In the genomic region with DNA sequence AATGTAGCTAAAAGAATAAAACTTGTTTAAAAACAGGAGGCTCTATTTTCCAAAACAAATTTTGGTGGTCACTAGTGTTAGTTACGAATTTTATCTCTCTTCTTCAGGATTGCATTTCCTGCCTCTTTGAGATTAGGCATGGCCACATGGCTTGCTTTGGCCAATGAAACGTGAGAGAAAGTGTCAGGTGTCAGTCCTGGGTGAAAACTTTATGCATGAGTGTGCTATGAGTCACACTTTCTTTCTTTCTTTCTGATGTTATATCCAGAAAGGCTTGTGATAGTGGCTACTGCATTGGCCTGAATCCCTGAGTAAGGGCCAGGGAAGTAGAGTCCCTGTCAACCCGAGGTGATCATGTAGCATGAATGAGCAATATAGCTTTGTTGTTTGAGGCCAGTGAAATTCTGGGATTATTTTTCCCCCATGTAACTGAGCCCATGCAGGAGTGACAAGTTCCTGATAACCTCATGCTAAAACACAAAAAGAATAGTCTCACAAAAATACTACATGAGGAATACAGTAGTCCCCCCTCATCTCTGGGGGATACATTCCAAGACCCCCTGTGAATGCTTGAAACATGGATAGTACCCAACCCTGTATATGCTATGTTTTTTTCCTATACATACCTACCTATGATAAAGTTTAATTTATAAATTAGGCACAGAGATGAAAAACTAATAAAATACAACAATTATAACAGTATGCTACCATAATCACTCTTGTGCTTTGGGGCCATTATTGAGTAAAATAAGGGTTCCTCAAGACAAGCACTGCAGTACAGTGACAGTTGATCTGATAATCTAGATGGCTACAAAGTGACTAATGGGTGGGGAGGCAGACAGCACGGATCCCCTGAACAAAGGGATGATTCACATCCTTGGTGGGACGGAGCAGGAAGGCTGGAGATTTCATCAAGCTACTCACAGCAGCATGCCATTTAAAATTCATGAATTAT, we compare ENCODE assay signal across 8 cellular contexts.
DNase-seq lines count a peak whose midpoint lies in the region; ATAC-seq, FAIRE-seq and TF ChIP-seq lines count a peak whose summit lies in the region.

No MANE protein-coding gene starts in this region.

- no peak for TF ChIP-seq POLR2A in uterus (IDR thresholded peaks at IDR 0.05)

- 58 to 73% (median 62%) methylated on average over 5 of the region's 5 CpGs for WGBS in small intestine, 3 donors

- H3K4me1 ChIP-seq in ACC112 (ENCODE audit: control insufficient read depth, insufficient read depth, low read length, unreplicated experiment) (peaks cover 51% of the 10 kb centered on the region), uterus (no peaks in the 10 kb centered on the region), small intestine (ENCODE audit: control insufficient read depth in 2 of 2, insufficient read depth in 1 of 2, low read depth in 1 of 2, low read length in 1 of 2) (no peaks in the 10 kb centered on the region)

- FAIRE-seq in small intestine (lab: Jason Lieb, UNC), result no peak

- peak; percentile 73 for ATAC-seq in GM19023 (IDR thresholded peaks at IDR 0.05; ENCODE audit: unreplicated experiment)
- ATAC-seq in HG03196 (IDR thresholded peaks at IDR 0.05; ENCODE audit: unreplicated experiment), result peak; percentile 62

- intact Hi-C loops in uterus (cut with DNase I; ENCODE audit: low total_unique reads), result no loop called here

- no peaks in the 10 kb centered on the region for H3K36me3 ChIP-seq in ACC112 (ENCODE audit: insufficient read depth, low read length)
- no peaks in the 10 kb centered on the region for H3K36me3 ChIP-seq in uterus
- no peaks in the 10 kb centered on the region for H3K36me3 ChIP-seq in small intestine (ENCODE audit: control insufficient read depth in 2 of 2, insufficient read depth in 2 of 2, low read length in 2 of 2)

- no peaks in the 10 kb centered on the region for H3K79me2 ChIP-seq in ACC112 (ENCODE audit: control insufficient read depth, insufficient read depth, low read length, unreplicated experiment)

- H3K4me3 ChIP-seq in ACC112 (ENCODE audit: low read depth, low read length), result peak overlapping the region; percentile 38
- H3K4me3 ChIP-seq in uterus, result no peak overlapping the region
- H3K4me3 ChIP-seq in small intestine (ENCODE audit: low read depth in 1 of 2, low read length in 2 of 2), result no peak overlapping the region

- no peak for TF ChIP-seq CTCF in uterus (IDR thresholded peaks at IDR 0.05)

- H3K9me3 ChIP-seq in uterus, result no peaks in the 10 kb centered on the region
- H3K9me3 ChIP-seq in small intestine (ENCODE audit: control insufficient read depth, low read depth), result no peaks in the 10 kb centered on the region

- peak; percentile 30 for DNase-seq in SK-N-DZ (ENCODE audit: low spot score)
- DNase-seq in fibroblast of peridontal ligament (ENCODE audit: extremely low read depth), result peak; percentile 72
- DNase-seq in inferior parietal cortex (ENCODE audit: extremely low spot score), result no peak
- no peak for DNase-seq in uterus
- DNase-seq in small intestine, result no peak

- H2AFZ ChIP-seq in ACC112 (ENCODE audit: low read length, unreplicated experiment), result no peak overlapping the region

- H3K27ac ChIP-seq in ACC112 (ENCODE audit: low read depth, low read length) (peak overlapping the region; percentile 95), uterus (no peak overlapping the region), small intestine (ENCODE audit: low read depth in 1 of 2, low read length in 1 of 2) (no peak overlapping the region)

- H3K27me3 ChIP-seq in ACC112 (ENCODE audit: insufficient read depth, low read length) (no peaks in the 10 kb centered on the region), uterus (no peaks in the 10 kb centered on the region), small intestine (ENCODE audit: control insufficient read depth in 2 of 2, insufficient read depth in 2 of 2, low read length in 2 of 2) (no peaks in the 10 kb centered on the region)

Comparison
In these comparisons a context has a peak if more than half of its experiments do, and no peak if none do; other contexts are left out.
1. DNase-seq: peak in SK-N-DZ (single experiment) and fibroblast of peridontal ligament (single experiment); none in inferior parietal cortex (single experiment), uterus (0 of 2) and small intestine (single experiment).